ENCODE assay signal across 21 cellular contexts in the genomic region with DNA sequence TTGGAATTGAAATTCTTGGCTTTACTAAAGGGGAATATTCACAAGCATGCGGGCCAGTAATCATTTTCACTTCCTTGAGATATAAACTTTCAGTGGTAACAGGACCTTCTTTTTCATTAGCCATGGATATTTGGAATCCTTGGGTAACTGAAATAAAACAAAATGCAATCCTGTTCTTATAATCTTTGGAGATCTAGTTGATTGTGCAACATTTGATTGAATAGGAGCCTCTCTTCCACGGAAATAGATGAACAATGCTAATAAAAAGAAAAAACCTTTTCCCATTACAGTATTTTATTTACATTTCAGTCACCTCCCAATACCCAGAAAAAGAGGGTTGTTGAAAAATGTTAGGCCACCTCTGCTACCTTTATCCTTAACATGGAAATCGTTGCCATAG.
DNase-seq lines count a peak whose midpoint lies in the region; ATAC-seq, FAIRE-seq and TF ChIP-seq lines count a peak whose summit lies in the region.
"Had no signal": no experiment of that assay in that cellular context is flagged by ENCODE, and none has a peak within 500 bp of the region (broad histone marks: within the 10 kb centered on the region; RNA-seq: fewer than 3 reads in every experiment).

No MANE protein-coding gene starts in this region.

- no peaks in the 10 kb centered on the region for H3K79me2 ChIP-seq in HepG2 (ENCODE audit: insufficient read depth, low read length)
- no peaks in the 10 kb centered on the region for H3K79me2 ChIP-seq in K562 (ENCODE audit: control insufficient read depth, insufficient read depth, low read length)
- no peaks in the 10 kb centered on the region for H3K79me2 ChIP-seq in endothelial cell of umbilical vein (ENCODE audit: control insufficient read depth, insufficient read depth, low read length)

- WGBS in HepG2 (ENCODE audit: low lambda C conversion rate) = under 1% methylated on average over 3 of the region's 3 CpGs
- WGBS in right lobe of liver (ENCODE audit: insufficient coverage, low coverage, low lambda C conversion rate, missing lambda C conversion rate) = 27% methylated on average over 3 of the region's 3 CpGs
- WGBS in K562 (ENCODE audit: insufficient coverage, low coverage, missing lambda C conversion rate) = 0% methylated on average over 3 of the region's 3 CpGs

- dilution Hi-C loops in endothelial cell of umbilical vein (cut with MboI; ENCODE audit: extremely low pct_ligation_motif_present, low sequenced_read_pairs) = no loop called here

- POLR2A ChIA-PET in HepG2 (lab: Yijun Ruan, JAX) (no interaction called here), K562 (lab: Yijun Ruan, JAX) (no interaction called here), endothelial cell of umbilical vein (lab: Charles Lee) (no interaction called here)

- H2AFZ ChIP-seq in HepG2 (ENCODE audit: low read length) (no peak overlapping the region), K562 (ENCODE audit: low read depth, low read length) (no peak overlapping the region), endothelial cell of umbilical vein (ENCODE audit: low read depth, low read length) (no peak overlapping the region)

- no peaks in the 10 kb centered on the region for H4K20me1 ChIP-seq in HepG2 (ENCODE audit: insufficient read depth, low read length)
- H4K20me1 ChIP-seq in K562 (replicated peaks; ENCODE audit: control insufficient read depth, insufficient read depth, low read length) = no peaks in the 10 kb centered on the region
- H4K20me1 ChIP-seq in endothelial cell of umbilical vein (replicated peaks; ENCODE audit: control insufficient read depth, extremely low read depth, insufficient read depth, low read length) = no peaks in the 10 kb centered on the region
- H4K20me1 ChIP-seq: BLaER1 treated with 17β-estradiol and CSF1 and Interleukin-3, amounts not matched to agents 10 nM and 100 nM had no signal

- FAIRE-seq in HepG2 (lab: Jason Lieb, UNC) (no peak), K562 (lab: Jason Lieb, UNC) (no peak), endothelial cell of umbilical vein (lab: Jason Lieb, UNC) (peak; percentile 8)
- FAIRE-seq: A549, D721Med, G401.6, GM12891, GM19239 had no signal

- H3K9me3 ChIP-seq in HepG2 (ENCODE audit: low read length) (0 out of 2 replicates have a peak, but pooled peaks cover 5% of the 10 kb centered on the region), right lobe of liver (no peaks in the 10 kb centered on the region), K562 (replicated peaks; ENCODE audit: control insufficient read depth, insufficient read depth, low read depth, low read length) (no peaks in the 10 kb centered on the region), endothelial cell of umbilical vein (replicated peaks; ENCODE audit: control insufficient read depth, insufficient read depth, low read length) (no peaks in the 10 kb centered on the region)
- H3K9me3 ChIP-seq: A549; BLaER1 treated with 17β-estradiol and CSF1 and Interleukin-3, amounts not matched to agents 10 nM and 100 nM; Caco-2 had no signal

- TF ChIP-seq RAD21 in HepG2 (CRISPR knock-in tag; IDR thresholded peaks at IDR 0.05) (no peak), K562 (CRISPR knock-in tag; conservative IDR thresholded peaks at IDR 0.05 in 1 of 2, IDR thresholded peaks at IDR 0.05 in 1 of 2) (no peak)

- H3K4me3 ChIP-seq in HepG2 (replicated peaks in 1 of 3; ENCODE audit: insufficient read depth in 1 of 3, low read depth in 2 of 3, low read length in 3 of 3) (no peak overlapping the region), right lobe of liver (no peak overlapping the region), K562 (no peak overlapping the region), endothelial cell of umbilical vein (replicated peaks in 1 of 3; ENCODE audit: insufficient read depth in 1 of 3, low read depth in 1 of 3, low read length in 3 of 3) (no peak overlapping the region)
- H3K4me3 ChIP-seq: A549; BLaER1 treated with 17β-estradiol and CSF1 and Interleukin-3, amounts not matched to agents 10 nM and 100 nM had no signal

- TF ChIP-seq EP300 in HepG2 (IDR thresholded peaks at IDR 0.05; ENCODE audit: low read depth in 2 of 2, low read length in 2 of 2) = no peak
- TF ChIP-seq EP300 in HepG2 (CRISPR knock-in tag; IDR thresholded peaks at IDR 0.05; ENCODE audit: borderline replicate concordance) = no peak
- TF ChIP-seq EP300 in K562 (IDR thresholded peaks at IDR 0.05; ENCODE audit: low read length) = no peak

- H3K4me2 ChIP-seq in HepG2 (ENCODE audit: low read depth, low read length) (no peak overlapping the region), K562 (ENCODE audit: insufficient read depth, low read length) (no peak overlapping the region), endothelial cell of umbilical vein (ENCODE audit: insufficient read depth, low read length) (no peak overlapping the region)
- H3K4me2 ChIP-seq: A549; BLaER1 treated with 17β-estradiol and CSF1 and Interleukin-3, amounts not matched to agents 10 nM and 100 nM had no signal

- no peaks in the 10 kb centered on the region for H3K36me3 ChIP-seq in HepG2 (replicated peaks in 1 of 2; ENCODE audit: control insufficient read depth in 1 of 2, insufficient read depth in 2 of 2, low read length in 2 of 2)
- no peaks in the 10 kb centered on the region for H3K36me3 ChIP-seq in right lobe of liver
- no peaks in the 10 kb centered on the region for H3K36me3 ChIP-seq in K562 (ENCODE audit: control insufficient read depth, insufficient read depth, low read length)
- no peaks in the 10 kb centered on the region for H3K36me3 ChIP-seq in endothelial cell of umbilical vein (ENCODE audit: control insufficient read depth in 2 of 2, extremely low read depth in 1 of 2, insufficient read depth in 2 of 2, low read length in 2 of 2)
- H3K36me3 ChIP-seq: BLaER1 treated with 17β-estradiol and CSF1 and Interleukin-3, amounts not matched to agents 10 nM and 100 nM had no signal

- BruUV-seq in HepG2 (replicated peaks; lab: Mats Ljungman, UMichigan) (no TSS peak), K562 (replicated peaks; lab: Mats Ljungman, UMichigan) (no TSS peak), endothelial cell of umbilical vein (replicated peaks; lab: Mats Ljungman, UMichigan) (no TSS peak)

- CTCF ChIA-PET in HepG2 (lab: Yijun Ruan, JAX; ENCODE audit: low intra/inter-chr PET ratio, low total read pairs) = no interaction called here
- CTCF ChIA-PET in K562 (lab: Yijun Ruan, JAX; ENCODE audit: low intra/inter-chr PET ratio) = no interaction called here
- CTCF ChIA-PET in endothelial cell of umbilical vein (lab: Charles Lee) = no interaction called here

- H3K9me1 ChIP-seq in K562 (ENCODE audit: control insufficient read depth, insufficient read depth, low read length) (no peaks in the 10 kb centered on the region), endothelial cell of umbilical vein (replicated peaks; ENCODE audit: control insufficient read depth, extremely low read depth, insufficient read depth, low read length) (no peaks in the 10 kb centered on the region)

- TF ChIP-seq CTCF in HepG2 (CRISPR knock-in tag; IDR thresholded peaks at IDR 0.05) (no peak), right lobe of liver (IDR thresholded peaks at IDR 0.05) (no peak), K562 (IDR thresholded peaks at IDR 0.05 in 2 of 3, conservative IDR thresholded peaks at IDR 0.05 in 1 of 3; ENCODE audit: insufficient read depth in 2 of 3, low read depth in 1 of 3, low read length in 3 of 3) (no peak), endothelial cell of umbilical vein (IDR thresholded peaks at IDR 0.05; ENCODE audit: extremely low read depth in 1 of 2, insufficient read depth in 1 of 2, low read depth in 1 of 2, low read length in 2 of 2) (no peak)

- in situ Hi-C loops in HepG2 (cut with HindIII; ENCODE audit: extremely low pct_ligation_motif_present, low pct_unique_long_range_greater_than_20kb) = no loop called here
- in situ Hi-C loops in K562 (cut with MboI) = no loop called here

- DNase-seq in HepG2 (ENCODE audit: low spot score) = no peak
- DNase-seq in right lobe of liver = no peak
- DNase-seq in K562 (ENCODE audit: extremely low read depth in 1 of 4, low spot score in 3 of 4) = no peak
- DNase-seq in endothelial cell of umbilical vein (ENCODE audit: low read depth, low spot score) = no peak
- DNase-seq in anterior cingulate cortex (lab: John Stamatoyannopoulos, UW) = no peak
- DNase-seq: AML-193; Caco-2; Calu3; CD4-positive, alpha-beta T cell; CD8-positive, alpha-beta T cell; DMS79 treated with DMSO at 0.1 percent for 48 hours; GF-D8 had no signal

- H3K4me1 ChIP-seq in HepG2 (ENCODE audit: insufficient read depth, low read length) (no peaks in the 10 kb centered on the region), right lobe of liver (no peaks in the 10 kb centered on the region), K562 (replicated peaks in 1 of 2; ENCODE audit: control insufficient read depth in 2 of 2, insufficient read depth in 2 of 2, low read length in 2 of 2) (no peaks in the 10 kb centered on the region), endothelial cell of umbilical vein (ENCODE audit: control insufficient read depth, extremely low read depth, insufficient read depth, low read length) (peaks cover 5% of the 10 kb centered on the region)
- H3K4me1 ChIP-seq: A549, Caco-2 had no signal

- intact Hi-C loops in HepG2 (cut with micrococcal nuclease; ENCODE audit: unreplicated experiment) = no loop called here
- intact Hi-C loops in right lobe of liver (cut with DNase I) = no loop called here
- intact Hi-C loops in K562 (cut with micrococcal nuclease) = no loop called here
- intact Hi-C loops in endothelial cell of umbilical vein (cut with micrococcal nuclease) = no loop called here

- H3K27me3 ChIP-seq in HepG2 (ENCODE audit: control insufficient read depth in 1 of 2, insufficient read depth in 2 of 2, low read length in 2 of 2) (no peaks in the 10 kb centered on the region; a peak in 1 of 5 replicates), right lobe of liver (no peaks in the 10 kb centered on the region), K562 (ENCODE audit: control insufficient read depth in 2 of 2, insufficient read depth in 2 of 2, low read length in 2 of 2) (no peaks in the 10 kb centered on the region), endothelial cell of umbilical vein (ENCODE audit: control insufficient read depth in 2 of 2, insufficient read depth in 2 of 2, low read length in 2 of 2) (no peaks in the 10 kb centered on the region)
- H3K27me3 ChIP-seq: BLaER1 treated with 17β-estradiol and CSF1 and Interleukin-3, amounts not matched to agents 10 nM and 100 nM had no signal

- ATAC-seq in HepG2 = no peak
- ATAC-seq in right lobe of liver = no peak
- ATAC-seq in K562 = no peak
- no peak for ATAC-seq in GM19395 (IDR thresholded peaks at IDR 0.05; ENCODE audit: unreplicated experiment)
- ATAC-seq: A549; CD8-positive, alpha-beta T cell had no signal

- no peak overlapping the region for H3K27ac ChIP-seq in HepG2 (ENCODE audit: extremely low read length, insufficient read depth, low read length)
- H3K27ac ChIP-seq in right lobe of liver = no peak overlapping the region
- no peak overlapping the region for H3K27ac ChIP-seq in K562 (ENCODE audit: extremely low read depth, low read depth, low read length)
- no peak overlapping the region for H3K27ac ChIP-seq in endothelial cell of umbilical vein (ENCODE audit: insufficient read depth, low read depth, low read length)
- H3K27ac ChIP-seq: 22Rv1; A549; BLaER1 treated with 17β-estradiol and CSF1 and Interleukin-3, amounts not matched to agents 10 nM and 100 nM; C4-2B had no signal

- H3K9ac ChIP-seq in HepG2 (ENCODE audit: insufficient read depth, low read depth, low read length) (no peak overlapping the region), K562 (ENCODE audit: insufficient read depth in 1 of 2, low read depth in 2 of 2, low read length in 2 of 2) (no peak overlapping the region), endothelial cell of umbilical vein (replicated peaks; ENCODE audit: extremely low read depth, insufficient read depth, low read length) (no peak overlapping the region)
- H3K9ac ChIP-seq: BLaER1 treated with 17β-estradiol and CSF1 and Interleukin-3, amounts not matched to agents 10 nM and 100 nM had no signal

- TF ChIP-seq POLR2A in HepG2 (IDR thresholded peaks at IDR 0.05; ENCODE audit: insufficient read depth in 1 of 2, low read depth in 2 of 2, low read length in 2 of 2) = no peak
- TF ChIP-seq POLR2A in right lobe of liver (IDR thresholded peaks at IDR 0.05) = no peak
- no peak for TF ChIP-seq POLR2A in K562 (conservative IDR thresholded peaks at IDR 0.05)
- no peak for TF ChIP-seq POLR2A in endothelial cell of umbilical vein (IDR thresholded peaks at IDR 0.05; ENCODE audit: low read depth, low read length)
